ENCODE assay signal across 1 cellular context in the genomic region with DNA sequence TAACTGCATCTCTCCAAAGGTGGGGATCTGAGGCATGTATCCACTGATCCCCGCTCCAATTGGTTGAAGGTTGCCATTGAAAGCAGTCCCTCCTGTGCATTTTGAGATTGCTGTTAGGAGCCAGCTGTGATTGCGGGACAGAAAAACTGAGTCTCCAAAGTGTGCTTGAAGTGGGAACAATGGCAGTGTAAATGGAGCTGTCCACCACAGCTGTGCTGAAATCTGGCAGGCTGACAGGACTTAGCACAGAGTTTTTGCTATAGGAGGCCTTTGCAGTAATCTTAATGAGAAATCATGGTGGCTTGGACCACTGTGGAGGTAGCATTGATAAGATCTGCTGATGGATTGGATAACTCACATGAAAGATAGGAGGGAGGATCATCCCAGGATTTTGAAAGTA.
TF ChIP-seq lines count a peak whose summit lies in the region.

No MANE protein-coding gene starts in this region.

TF ChIP-seq in HepG2, 621 proteins besides CTCF, POLR2A, EP300 and RAD21 (continues in another document):
- TF ChIP-seq ZNF496 (CRISPR knock-in tag; IDR thresholded peaks at IDR 0.05; ENCODE audit: insufficient replicate concordance), result no peak
- TF ChIP-seq SNRNP70 (IDR thresholded peaks at IDR 0.05; ENCODE audit: low read depth, low read length), result no peak
- TF ChIP-seq MTA3 (CRISPR knock-in tag; IDR thresholded peaks at IDR 0.05), result no peak
- no peak for TF ChIP-seq SOX5 (CRISPR knock-in tag; IDR thresholded peaks at IDR 0.05; ENCODE audit: borderline replicate concordance)
- TF ChIP-seq, protein P1, sequence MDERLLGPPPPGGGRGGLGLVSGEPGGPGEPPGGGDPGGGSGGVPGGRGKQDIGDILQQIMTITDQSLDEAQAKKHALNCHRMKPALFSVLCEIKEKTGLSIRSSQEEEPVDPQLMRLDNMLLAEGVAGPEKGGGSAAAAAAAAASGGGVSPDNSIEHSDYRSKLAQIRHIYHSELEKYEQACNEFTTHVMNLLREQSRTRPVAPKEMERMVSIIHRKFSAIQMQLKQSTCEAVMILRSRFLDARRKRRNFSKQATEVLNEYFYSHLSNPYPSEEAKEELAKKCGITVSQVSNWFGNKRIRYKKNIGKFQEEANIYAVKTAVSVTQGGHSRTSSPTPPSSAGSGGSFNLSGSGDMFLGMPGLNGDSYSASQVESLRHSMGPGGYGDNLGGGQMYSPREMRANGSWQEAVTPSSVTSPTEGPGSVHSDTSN (CRISPR knock-in tag; IDR thresholded peaks at IDR 0.05), result no peak
- TF ChIP-seq IRX3 (CRISPR knock-in tag; IDR thresholded peaks at IDR 0.05; ENCODE audit: borderline replicate concordance, low read depth), result no peak
- TF ChIP-seq ZKSCAN8 (CRISPR knock-in tag; IDR thresholded peaks at IDR 0.05; ENCODE audit: borderline replicate concordance), result no peak
- no peak for TF ChIP-seq ZNF256 (CRISPR knock-in tag; conservative IDR thresholded peaks at IDR 0.05)
- no peak for TF ChIP-seq POLR2AphosphoS2 (IDR thresholded peaks at IDR 0.05; ENCODE audit: low read depth, low read length)
- TF ChIP-seq, protein P2, sequence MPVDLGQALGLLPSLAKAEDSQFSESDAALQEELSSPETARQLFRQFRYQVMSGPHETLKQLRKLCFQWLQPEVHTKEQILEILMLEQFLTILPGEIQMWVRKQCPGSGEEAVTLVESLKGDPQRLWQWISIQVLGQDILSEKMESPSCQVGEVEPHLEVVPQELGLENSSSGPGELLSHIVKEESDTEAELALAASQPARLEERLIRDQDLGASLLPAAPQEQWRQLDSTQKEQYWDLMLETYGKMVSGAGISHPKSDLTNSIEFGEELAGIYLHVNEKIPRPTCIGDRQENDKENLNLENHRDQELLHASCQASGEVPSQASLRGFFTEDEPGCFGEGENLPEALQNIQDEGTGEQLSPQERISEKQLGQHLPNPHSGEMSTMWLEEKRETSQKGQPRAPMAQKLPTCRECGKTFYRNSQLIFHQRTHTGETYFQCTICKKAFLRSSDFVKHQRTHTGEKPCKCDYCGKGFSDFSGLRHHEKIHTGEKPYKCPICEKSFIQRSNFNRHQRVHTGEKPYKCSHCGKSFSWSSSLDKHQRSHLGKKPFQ (CRISPR knock-in tag; IDR thresholded peaks at IDR 0.05; ENCODE audit: insufficient replicate concordance), result no peak
- no peak for TF ChIP-seq AHR (CRISPR knock-in tag; IDR thresholded peaks at IDR 0.05)
- TF ChIP-seq, protein P3, sequence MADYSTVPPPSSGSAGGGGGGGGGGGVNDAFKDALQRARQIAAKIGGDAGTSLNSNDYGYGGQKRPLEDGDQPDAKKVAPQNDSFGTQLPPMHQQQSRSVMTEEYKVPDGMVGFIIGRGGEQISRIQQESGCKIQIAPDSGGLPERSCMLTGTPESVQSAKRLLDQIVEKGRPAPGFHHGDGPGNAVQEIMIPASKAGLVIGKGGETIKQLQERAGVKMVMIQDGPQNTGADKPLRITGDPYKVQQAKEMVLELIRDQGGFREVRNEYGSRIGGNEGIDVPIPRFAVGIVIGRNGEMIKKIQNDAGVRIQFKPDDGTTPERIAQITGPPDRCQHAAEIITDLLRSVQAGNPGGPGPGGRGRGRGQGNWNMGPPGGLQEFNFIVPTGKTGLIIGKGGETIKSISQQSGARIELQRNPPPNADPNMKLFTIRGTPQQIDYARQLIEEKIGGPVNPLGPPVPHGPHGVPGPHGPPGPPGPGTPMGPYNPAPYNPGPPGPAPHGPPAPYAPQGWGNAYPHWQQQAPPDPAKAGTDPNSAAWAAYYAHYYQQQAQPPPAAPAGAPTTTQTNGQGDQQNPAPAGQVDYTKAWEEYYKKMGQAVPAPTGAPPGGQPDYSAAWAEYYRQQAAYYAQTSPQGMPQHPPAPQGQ (CRISPR knock-in tag; IDR thresholded peaks at IDR 0.05; ENCODE audit: borderline replicate concordance), result no peak
- TF ChIP-seq ZNF331 (CRISPR knock-in tag; IDR thresholded peaks at IDR 0.05), result no peak
- peak; percentile 73; the same call in 1 of the 2 replicates for TF ChIP-seq EHMT2 (IDR thresholded peaks at IDR 0.05; ENCODE audit: borderline replicate concordance, low read depth, low read length)
- TF ChIP-seq HMG20B (CRISPR knock-in tag; conservative IDR thresholded peaks at IDR 0.05), result no peak
- peak; percentile 59; the same call in 1 of the 2 replicates for TF ChIP-seq ZNF644 (CRISPR knock-in tag; IDR thresholded peaks at IDR 0.05; ENCODE audit: low read depth)
- TF ChIP-seq SAP130 (CRISPR knock-in tag; IDR thresholded peaks at IDR 0.05; ENCODE audit: low read depth), result peak; percentile 63
- TF ChIP-seq, protein P4, sequence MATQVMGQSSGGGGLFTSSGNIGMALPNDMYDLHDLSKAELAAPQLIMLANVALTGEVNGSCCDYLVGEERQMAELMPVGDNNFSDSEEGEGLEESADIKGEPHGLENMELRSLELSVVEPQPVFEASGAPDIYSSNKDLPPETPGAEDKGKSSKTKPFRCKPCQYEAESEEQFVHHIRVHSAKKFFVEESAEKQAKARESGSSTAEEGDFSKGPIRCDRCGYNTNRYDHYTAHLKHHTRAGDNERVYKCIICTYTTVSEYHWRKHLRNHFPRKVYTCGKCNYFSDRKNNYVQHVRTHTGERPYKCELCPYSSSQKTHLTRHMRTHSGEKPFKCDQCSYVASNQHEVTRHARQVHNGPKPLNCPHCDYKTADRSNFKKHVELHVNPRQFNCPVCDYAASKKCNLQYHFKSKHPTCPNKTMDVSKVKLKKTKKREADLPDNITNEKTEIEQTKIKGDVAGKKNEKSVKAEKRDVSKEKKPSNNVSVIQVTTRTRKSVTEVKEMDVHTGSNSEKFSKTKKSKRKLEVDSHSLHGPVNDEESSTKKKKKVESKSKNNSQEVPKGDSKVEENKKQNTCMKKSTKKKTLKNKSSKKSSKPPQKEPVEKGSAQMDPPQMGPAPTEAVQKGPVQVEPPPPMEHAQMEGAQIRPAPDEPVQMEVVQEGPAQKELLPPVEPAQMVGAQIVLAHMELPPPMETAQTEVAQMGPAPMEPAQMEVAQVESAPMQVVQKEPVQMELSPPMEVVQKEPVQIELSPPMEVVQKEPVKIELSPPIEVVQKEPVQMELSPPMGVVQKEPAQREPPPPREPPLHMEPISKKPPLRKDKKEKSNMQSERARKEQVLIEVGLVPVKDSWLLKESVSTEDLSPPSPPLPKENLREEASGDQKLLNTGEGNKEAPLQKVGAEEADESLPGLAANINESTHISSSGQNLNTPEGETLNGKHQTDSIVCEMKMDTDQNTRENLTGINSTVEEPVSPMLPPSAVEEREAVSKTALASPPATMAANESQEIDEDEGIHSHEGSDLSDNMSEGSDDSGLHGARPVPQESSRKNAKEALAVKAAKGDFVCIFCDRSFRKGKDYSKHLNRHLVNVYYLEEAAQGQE (IDR thresholded peaks at IDR 0.05; ENCODE audit: borderline replicate concordance in 1 of 2, low read depth in 1 of 2, low read length in 2 of 2), result peak; percentile 77 to 96
- TF ChIP-seq, protein P5, sequence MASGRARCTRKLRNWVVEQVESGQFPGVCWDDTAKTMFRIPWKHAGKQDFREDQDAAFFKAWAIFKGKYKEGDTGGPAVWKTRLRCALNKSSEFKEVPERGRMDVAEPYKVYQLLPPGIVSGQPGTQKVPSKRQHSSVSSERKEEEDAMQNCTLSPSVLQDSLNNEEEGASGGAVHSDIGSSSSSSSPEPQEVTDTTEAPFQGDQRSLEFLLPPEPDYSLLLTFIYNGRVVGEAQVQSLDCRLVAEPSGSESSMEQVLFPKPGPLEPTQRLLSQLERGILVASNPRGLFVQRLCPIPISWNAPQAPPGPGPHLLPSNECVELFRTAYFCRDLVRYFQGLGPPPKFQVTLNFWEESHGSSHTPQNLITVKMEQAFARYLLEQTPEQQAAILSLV (CRISPR knock-in tag; IDR thresholded peaks at IDR 0.05; ENCODE audit: borderline replicate concordance), result no peak
- TF ChIP-seq, protein P6, sequence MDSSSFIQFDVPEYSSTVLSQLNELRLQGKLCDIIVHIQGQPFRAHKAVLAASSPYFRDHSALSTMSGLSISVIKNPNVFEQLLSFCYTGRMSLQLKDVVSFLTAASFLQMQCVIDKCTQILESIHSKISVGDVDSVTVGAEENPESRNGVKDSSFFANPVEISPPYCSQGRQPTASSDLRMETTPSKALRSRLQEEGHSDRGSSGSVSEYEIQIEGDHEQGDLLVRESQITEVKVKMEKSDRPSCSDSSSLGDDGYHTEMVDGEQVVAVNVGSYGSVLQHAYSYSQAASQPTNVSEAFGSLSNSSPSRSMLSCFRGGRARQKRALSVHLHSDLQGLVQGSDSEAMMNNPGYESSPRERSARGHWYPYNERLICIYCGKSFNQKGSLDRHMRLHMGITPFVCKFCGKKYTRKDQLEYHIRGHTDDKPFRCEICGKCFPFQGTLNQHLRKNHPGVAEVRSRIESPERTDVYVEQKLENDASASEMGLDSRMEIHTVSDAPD (CRISPR knock-in tag; IDR thresholded peaks at IDR 0.05), result no peak
- TF ChIP-seq TCF7L2 (IDR thresholded peaks at IDR 0.05; ENCODE audit: low read depth, low read length), result no peak
- no peak for TF ChIP-seq KLF11 (CRISPR knock-in tag; IDR thresholded peaks at IDR 0.05)
- TF ChIP-seq, protein P7, sequence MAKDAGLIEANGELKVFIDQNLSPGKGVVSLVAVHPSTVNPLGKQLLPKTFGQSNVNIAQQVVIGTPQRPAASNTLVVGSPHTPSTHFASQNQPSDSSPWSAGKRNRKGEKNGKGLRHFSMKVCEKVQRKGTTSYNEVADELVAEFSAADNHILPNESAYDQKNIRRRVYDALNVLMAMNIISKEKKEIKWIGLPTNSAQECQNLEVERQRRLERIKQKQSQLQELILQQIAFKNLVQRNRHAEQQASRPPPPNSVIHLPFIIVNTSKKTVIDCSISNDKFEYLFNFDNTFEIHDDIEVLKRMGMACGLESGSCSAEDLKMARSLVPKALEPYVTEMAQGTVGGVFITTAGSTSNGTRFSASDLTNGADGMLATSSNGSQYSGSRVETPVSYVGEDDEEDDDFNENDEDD (CRISPR knock-in tag; IDR thresholded peaks at IDR 0.05; ENCODE audit: borderline replicate concordance), result no peak
- TF ChIP-seq ZNF605 (CRISPR knock-in tag; IDR thresholded peaks at IDR 0.05), result no peak
- no peak for TF ChIP-seq HES4 (CRISPR knock-in tag; IDR thresholded peaks at IDR 0.05; ENCODE audit: borderline replicate concordance)
- no peak for TF ChIP-seq BRCA1 (CRISPR knock-in tag; IDR thresholded peaks at IDR 0.05)
- peak; percentile 96 for TF ChIP-seq MIER2 (CRISPR knock-in tag; IDR thresholded peaks at IDR 0.05)
- no peak for TF ChIP-seq ZNF616 (CRISPR knock-in tag; IDR thresholded peaks at IDR 0.05; ENCODE audit: low read depth)
- TF ChIP-seq ZNF44 (CRISPR knock-in tag; IDR thresholded peaks at IDR 0.05), result no peak
- TF ChIP-seq, protein P8, sequence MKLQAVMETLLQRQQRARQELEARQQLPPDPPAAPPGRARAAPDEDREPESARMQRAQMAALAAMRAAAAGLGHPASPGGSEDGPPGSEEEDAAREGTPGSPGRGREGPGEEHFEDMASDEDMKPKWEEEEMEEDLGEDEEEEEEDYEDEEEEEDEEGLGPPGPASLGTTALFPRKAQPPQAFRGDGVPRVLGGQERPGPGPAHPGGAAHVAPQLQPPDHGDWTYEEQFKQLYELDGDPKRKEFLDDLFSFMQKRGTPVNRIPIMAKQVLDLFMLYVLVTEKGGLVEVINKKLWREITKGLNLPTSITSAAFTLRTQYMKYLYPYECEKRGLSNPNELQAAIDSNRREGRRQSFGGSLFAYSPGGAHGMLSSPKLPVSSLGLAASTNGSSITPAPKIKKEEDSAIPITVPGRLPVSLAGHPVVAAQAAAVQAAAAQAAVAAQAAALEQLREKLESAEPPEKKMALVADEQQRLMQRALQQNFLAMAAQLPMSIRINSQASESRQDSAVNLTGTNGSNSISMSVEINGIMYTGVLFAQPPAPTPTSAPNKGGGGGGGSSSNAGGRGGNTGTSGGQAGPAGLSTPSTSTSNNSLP (IDR thresholded peaks at IDR 0.05; ENCODE audit: low read depth, low read length), result no peak
- TF ChIP-seq EZH2 (conservative IDR thresholded peaks at IDR 0.05; ENCODE audit: low read depth, low read length), result no peak
- TF ChIP-seq ZNF839 (CRISPR knock-in tag; IDR thresholded peaks at IDR 0.05; ENCODE audit: borderline replicate concordance), result no peak
- TF ChIP-seq ARNTL (CRISPR knock-in tag; IDR thresholded peaks at IDR 0.05), result no peak
- no peak for TF ChIP-seq FOXO1 (CRISPR knock-in tag; IDR thresholded peaks at IDR 0.05)
- TF ChIP-seq, protein P9, sequence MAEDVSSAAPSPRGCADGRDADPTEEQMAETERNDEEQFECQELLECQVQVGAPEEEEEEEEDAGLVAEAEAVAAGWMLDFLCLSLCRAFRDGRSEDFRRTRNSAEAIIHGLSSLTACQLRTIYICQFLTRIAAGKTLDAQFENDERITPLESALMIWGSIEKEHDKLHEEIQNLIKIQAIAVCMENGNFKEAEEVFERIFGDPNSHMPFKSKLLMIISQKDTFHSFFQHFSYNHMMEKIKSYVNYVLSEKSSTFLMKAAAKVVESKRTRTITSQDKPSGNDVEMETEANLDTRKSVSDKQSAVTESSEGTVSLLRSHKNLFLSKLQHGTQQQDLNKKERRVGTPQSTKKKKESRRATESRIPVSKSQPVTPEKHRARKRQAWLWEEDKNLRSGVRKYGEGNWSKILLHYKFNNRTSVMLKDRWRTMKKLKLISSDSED (CRISPR knock-in tag; IDR thresholded peaks at IDR 0.05), result no peak
- no peak for TF ChIP-seq ARNT (IDR thresholded peaks at IDR 0.05)
- TF ChIP-seq, protein P10, sequence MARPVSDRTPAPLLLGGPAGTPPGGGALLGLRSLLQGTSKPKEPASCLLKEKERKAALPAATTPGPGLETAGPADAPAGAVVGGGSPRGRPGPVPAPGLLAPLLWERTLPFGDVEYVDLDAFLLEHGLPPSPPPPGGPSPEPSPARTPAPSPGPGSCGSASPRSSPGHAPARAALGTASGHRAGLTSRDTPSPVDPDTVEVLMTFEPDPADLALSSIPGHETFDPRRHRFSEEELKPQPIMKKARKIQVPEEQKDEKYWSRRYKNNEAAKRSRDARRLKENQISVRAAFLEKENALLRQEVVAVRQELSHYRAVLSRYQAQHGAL (CRISPR knock-in tag; IDR thresholded peaks at IDR 0.05; ENCODE audit: not compliant biosample characterization), result no peak
- TF ChIP-seq SIX1 (CRISPR knock-in tag; IDR thresholded peaks at IDR 0.05; ENCODE audit: borderline replicate concordance), result no peak
- no peak for TF ChIP-seq FOXA1 (IDR thresholded peaks at IDR 0.05)
- no peak for TF ChIP-seq FOXA1 (CRISPR knock-in tag; IDR thresholded peaks at IDR 0.05)
- TF ChIP-seq, protein P11, sequence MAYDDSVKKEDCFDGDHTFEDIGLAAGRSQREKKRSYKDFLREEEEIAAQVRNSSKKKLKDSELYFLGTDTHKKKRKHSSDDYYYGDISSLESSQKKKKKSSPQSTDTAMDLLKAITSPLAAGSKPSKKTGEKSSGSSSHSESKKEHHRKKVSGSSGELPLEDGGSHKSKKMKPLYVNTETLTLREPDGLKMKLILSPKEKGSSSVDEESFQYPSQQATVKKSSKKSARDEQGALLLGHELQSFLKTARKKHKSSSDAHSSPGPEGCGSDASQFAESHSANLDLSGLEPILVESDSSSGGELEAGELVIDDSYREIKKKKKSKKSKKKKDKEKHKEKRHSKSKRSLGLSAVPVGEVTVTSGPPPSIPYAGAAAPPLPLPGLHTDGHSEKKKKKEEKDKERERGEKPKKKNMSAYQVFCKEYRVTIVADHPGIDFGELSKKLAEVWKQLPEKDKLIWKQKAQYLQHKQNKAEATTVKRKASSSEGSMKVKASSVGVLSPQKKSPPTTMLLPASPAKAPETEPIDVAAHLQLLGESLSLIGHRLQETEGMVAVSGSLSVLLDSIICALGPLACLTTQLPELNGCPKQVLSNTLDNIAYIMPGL (CRISPR knock-in tag; IDR thresholded peaks at IDR 0.05; ENCODE audit: borderline replicate concordance in 1 of 2, low read depth in 1 of 2), result no peak
- TF ChIP-seq ZFP37 (CRISPR knock-in tag; IDR thresholded peaks at IDR 0.05; ENCODE audit: borderline replicate concordance), result no peak
- TF ChIP-seq ARNT2 (CRISPR knock-in tag; IDR thresholded peaks at IDR 0.05; ENCODE audit: low read depth), result no peak
- no peak for TF ChIP-seq TCF7 (IDR thresholded peaks at IDR 0.05; ENCODE audit: low read depth)
- no peak for TF ChIP-seq ADNP (CRISPR knock-in tag; IDR thresholded peaks at IDR 0.05)
- TF ChIP-seq ZMAT3 (CRISPR knock-in tag; conservative IDR thresholded peaks at IDR 0.05), result no peak
- TF ChIP-seq NONO (IDR thresholded peaks at IDR 0.05), result no peak
- TF ChIP-seq NONO (CRISPR knock-in tag; conservative IDR thresholded peaks at IDR 0.05), result no peak
- no peak for TF ChIP-seq MTF1 (CRISPR knock-in tag; IDR thresholded peaks at IDR 0.05)
